ENCODE assay signal across 8 cellular contexts in the genomic region with DNA sequence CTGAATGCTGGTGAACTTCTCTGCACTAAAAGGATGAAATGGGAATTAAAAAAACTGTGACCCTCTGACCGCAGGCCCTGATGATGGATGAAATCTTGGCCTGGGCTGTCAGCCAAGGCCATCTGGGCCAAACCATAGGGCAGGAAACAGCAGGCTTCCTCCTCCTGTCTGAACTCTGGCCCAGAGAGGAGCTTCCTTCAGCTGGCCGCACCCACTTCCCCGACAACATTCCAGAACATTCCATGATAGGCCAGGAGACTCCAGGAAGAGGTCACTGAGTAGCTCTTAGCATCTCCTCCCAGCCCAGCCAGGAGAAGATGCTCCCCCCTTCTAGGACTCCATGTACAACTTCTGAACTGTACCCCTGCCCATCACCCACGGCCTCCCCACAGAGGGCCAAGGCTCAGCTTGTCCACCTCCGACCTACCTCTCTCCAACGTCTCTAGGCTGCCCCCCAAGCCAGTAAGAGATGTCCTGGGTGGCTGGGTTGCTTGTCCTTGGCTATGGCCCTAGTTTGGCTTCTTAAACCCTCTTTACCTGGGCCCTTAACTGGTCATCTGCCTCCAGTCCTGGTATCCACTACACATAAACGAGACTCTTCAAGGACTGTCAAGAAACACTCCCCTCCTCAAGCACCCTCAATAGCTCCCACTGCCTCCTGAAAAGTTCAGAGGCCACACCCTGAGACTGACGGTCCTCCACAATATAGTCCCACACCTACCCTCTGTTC. TPM values are rescaled to one million over a fixed set of nuclear protein-coding genes. Genes with fewer than 3 reads are reported as not detected.
DNase-seq lines count a peak whose midpoint lies in the region; ATAC-seq and TF ChIP-seq lines count a peak whose summit lies in the region.

No MANE protein-coding gene starts in this region.

- DNase-seq in DMS53 (lab: John Stamatoyannopoulos, UW), result peak; percentile 37
- DNase-seq in DMS53 treated with DMSO at 0.1 percent for 48 hours (lab: John Stamatoyannopoulos, UW; ENCODE audit: unreplicated experiment), result no peak
- DNase-seq in colonic mucosa, result peak; percentile 94
- DNase-seq in lower leg skin (ENCODE audit: low spot score in 2 of 2), result peak; percentile 84 to 94
- peak in 1 of 2 donors; percentile 93 for DNase-seq in upper lobe of left lung
- no peak for DNase-seq in GM10248 (ENCODE audit: extremely low spot score)

- H3K36me3 ChIP-seq in colonic mucosa (no peaks in the 10 kb centered on the region), upper lobe of left lung (no peaks in the 10 kb centered on the region)

- peak overlapping the region; percentile 8 to 75 for H3K9ac ChIP-seq in colonic mucosa (ENCODE audit: low read depth in 2 of 2, low read length in 2 of 2)

- no peak for TF ChIP-seq POLR2A in lower leg skin (IDR thresholded peaks at IDR 0.05)
- peak in 1 of 4 donors; percentile 25 for TF ChIP-seq POLR2A in upper lobe of left lung (IDR thresholded peaks at IDR 0.05)

- POLR2A ChIA-PET in GM10248 (lab: Yijun Ruan, JAX), result no interaction called here

- H3K27me3 ChIP-seq in colonic mucosa, result no peaks in the 10 kb centered on the region
- no peaks in the 10 kb centered on the region for H3K27me3 ChIP-seq in upper lobe of left lung

- no peak for TF ChIP-seq CTCF in colonic mucosa (IDR thresholded peaks at IDR 0.05)
- no peak for TF ChIP-seq CTCF in lower leg skin (IDR thresholded peaks at IDR 0.05)
- TF ChIP-seq CTCF in upper lobe of left lung (IDR thresholded peaks at IDR 0.05), result no peak
- no peak for TF ChIP-seq CTCF in GM10248 (IDR thresholded peaks at IDR 0.05; ENCODE audit: control extremely low read depth, extremely low read depth, low read depth, missing control alignments)

- H3K4me1 ChIP-seq in colonic mucosa, result peaks cover 16% of the 10 kb centered on the region
- peaks cover 61 to 86% (median 76%) of the 10 kb centered on the region in 4 donors for H3K4me1 ChIP-seq in upper lobe of left lung

- intact Hi-C loops in colonic mucosa (cut with DNase I) (loop anchor here (10.0 kb wide), 1 partner anchor 106 kb away; no protein-coding TSS in a partner anchor), lower leg skin (cut with DNase I; ENCODE audit: low total_unique reads) (no loop called here)

- H3K9me3 ChIP-seq in colonic mucosa, result no peaks in the 10 kb centered on the region
- no peaks in the 10 kb centered on the region for H3K9me3 ChIP-seq in upper lobe of left lung

- no peak overlapping the region for H3K4me3 ChIP-seq in colonic mucosa
- no peak overlapping the region for H3K4me3 ChIP-seq in lower leg skin (ENCODE audit: low read depth, poor library complexity, severe bottlenecking)
- H3K4me3 ChIP-seq in upper lobe of left lung, result peak overlapping the region in 2 of 4 donors; percentile 27 to 41

- CTCF ChIA-PET in GM10248 (lab: Yijun Ruan, JAX), result no interaction called here

- H3K27ac ChIP-seq in colonic mucosa (peak overlapping the region; percentile 83), upper lobe of left lung (peak overlapping the region; percentile 86 to 92 (median 90))

- TF ChIP-seq EP300 in upper lobe of left lung (IDR thresholded peaks at IDR 0.05), result peak; percentile 68 to 97 (median 92)

- 47 to 50% methylated on average over 8 of the region's 8 CpGs for WGBS in lower leg skin, 2 donors
- WGBS in upper lobe of left lung, 2 donors, result 39 to 42% methylated on average over 6 to 8 of the region's 8 CpGs

- ATAC-seq in upper lobe of left lung (ENCODE audit: low FRiP score in 2 of 2), result peak; percentile 80 to 86
- ATAC-seq in GM18873 (IDR thresholded peaks at IDR 0.05; ENCODE audit: low FRiP score, unreplicated experiment), result no peak
- no peak for ATAC-seq in HG02610 (IDR thresholded peaks at IDR 0.05; ENCODE audit: unreplicated experiment)

RNA-seq across cellular contexts. Expression of a gene that starts 1.7 kb away (rescaled TPM):
- total RNA-seq in colonic mucosa, result 10 to 100 TPM; 14.9 to 34.2 TPM
- 10 to 100 TPM in 3 of 4 donors, 1 to 10 TPM in 1; 8.6 to 22.9 (median 15.9) TPM for total RNA-seq in lower leg skin
- 10 to 100 TPM; 33.6 to 93.2 (median 54.3) TPM for total RNA-seq in upper lobe of left lung

Comparison
In these comparisons a context has a peak if more than half of its experiments do, and no peak if none do; other contexts are left out.
1. DNase-seq: peak in DMS53 (single experiment), colonic mucosa (single experiment) and lower leg skin (2 of 2); none in DMS53 treated with DMSO at 0.1 percent for 48 hours (single experiment) and GM10248 (single experiment).
2. ATAC-seq: peak in upper lobe of left lung (2 of 2); none in GM18873 (single experiment) and HG02610 (single experiment).